Comparison of ENCODE assay signal across 8 cellular contexts in genomic region chr1:114756949-114757454, GRCh38. TPM values are rescaled to one million over a fixed set of nuclear protein-coding genes. Genes with fewer than 3 reads are reported as not detected.
DNase-seq lines count a peak whose midpoint lies in the region; ATAC-seq and TF ChIP-seq lines count a peak whose summit lies in the region.

No MANE protein-coding gene starts in this region.

- intact Hi-C loops in CD4-positive, alpha-beta memory T cell (cut with micrococcal nuclease) = loop anchor here (1.0 to 10.0 kb wide), 6 partner anchors 23 to 945 kb away; partner anchors contain the start of genes BCAS2, NRAS, RSBN1 and SIKE1
- intact Hi-C loops in esophagus squamous epithelium (cut with DNase I) = no loop called here

- no peak for TF ChIP-seq POLR2A in esophagus squamous epithelium (IDR thresholded peaks at IDR 0.05)

- H3K4me3 Mint-ChIP-seq in CD4-positive, alpha-beta memory T cell = peak overlapping the region; percentile 97 to 100 (median 100)
- H3K4me3 Mint-ChIP-seq in T-helper 17 cell = peak overlapping the region; percentile 99
- H3K4me3 Mint-ChIP-seq in nephron = peak overlapping the region; percentile 98 to 100 (median 99)

- peak overlapping the region; percentile 97 to 99 for H3K4me3 ChIP-seq in CD4-positive, alpha-beta memory T cell (ENCODE audit: low read length in 2 of 2)
- H3K4me3 ChIP-seq in HEK293 (ENCODE audit: low read depth, low read length) (peak overlapping the region; percentile 97), esophagus squamous epithelium (peak overlapping the region; percentile 76 to 97 (median 92))

- peak overlapping the region; percentile 100 for H3K27ac ChIP-seq in CD4-positive, alpha-beta memory T cell (ENCODE audit: low read depth, low read length)
- H3K27ac ChIP-seq in HEK293 (ENCODE audit: extremely low read depth, low read depth, low read length) (peak overlapping the region; percentile 85; the same call in 1 of the 2 replicates), esophagus squamous epithelium (peak overlapping the region; percentile 98 to 100 (median 99))

- CTCF ChIA-PET in CD4-positive, alpha-beta memory T cell (lab: Charles Lee; ENCODE audit: partially characterized antibody) = interaction anchor here (0.9 to 1.5 kb wide), 2 partner anchors 22 to 86 kb away, joined by 3 read pairs; no protein-coding TSS in a partner anchor
- CTCF ChIA-PET in HEK293 (lab: Yijun Ruan, JAX) = interaction anchor here (0.6 to 1.1 kb wide), 2 partner anchors 21 to 613 kb away, joined by 3 to 4 read pairs; no protein-coding TSS in a partner anchor

- 0 to 2% methylated on average over 16 to 17 of the region's 17 CpGs for WGBS in esophagus squamous epithelium, 2 donors

- TF ChIP-seq CTCF in HEK293 (tag by site-specific recombination; IDR thresholded peaks at IDR 0.05) (no peak), esophagus squamous epithelium (IDR thresholded peaks at IDR 0.05) (no peak), nephron (IDR thresholded peaks at IDR 0.05; ENCODE audit: unreplicated experiment in 3 of 3) (no peak)

- peaks cover 50 to 68% (median 56%) of the 10 kb centered on the region in 4 donors for H3K4me1 Mint-ChIP-seq in CD4-positive, alpha-beta memory T cell
- H3K4me1 Mint-ChIP-seq in T-helper 17 cell (peaks cover 47% of the 10 kb centered on the region), nephron (peaks cover 50% of the 10 kb centered on the region)

- H3K27me3 Mint-ChIP-seq in CD4-positive, alpha-beta memory T cell = no peaks in the 10 kb centered on the region
- H3K27me3 Mint-ChIP-seq in T-helper 17 cell = no peaks in the 10 kb centered on the region
- H3K27me3 Mint-ChIP-seq in nephron (ENCODE audit: low read depth) = no peaks in the 10 kb centered on the region

- peak overlapping the region; percentile 100 for H3K27ac Mint-ChIP-seq in CD4-positive, alpha-beta memory T cell
- H3K27ac Mint-ChIP-seq in T-helper 17 cell (peak overlapping the region; percentile 99), nephron (peak overlapping the region; percentile 99 to 100 (median 100))

- no peak for ATAC-seq in T-helper 17 cell

- H3K9me3 ChIP-seq in CD4-positive, alpha-beta memory T cell (ENCODE audit: control insufficient read depth in 1 of 2, low read length in 2 of 2) = no peaks in the 10 kb centered on the region
- H3K9me3 ChIP-seq in HEK293 (ENCODE audit: control insufficient read depth, insufficient read depth, low read depth, low read length) = no peaks in the 10 kb centered on the region
- H3K9me3 ChIP-seq in T-helper 17 cell (ENCODE audit: control insufficient read depth, low read length, poor library complexity, severe bottlenecking) = no peaks in the 10 kb centered on the region
- no peaks in the 10 kb centered on the region for H3K9me3 ChIP-seq in esophagus squamous epithelium

- H3K36me3 Mint-ChIP-seq in CD4-positive, alpha-beta memory T cell = peaks cover 0 to 30% of the 10 kb centered on the region in 2 donors
- H3K36me3 Mint-ChIP-seq in T-helper 17 cell (ENCODE audit: low read depth) = peaks cover 10% of the 10 kb centered on the region
- H3K36me3 Mint-ChIP-seq in nephron (ENCODE audit: low read depth) = peaks cover 4% of the 10 kb centered on the region

- no peaks in the 10 kb centered on the region for H3K36me3 ChIP-seq in CD4-positive, alpha-beta memory T cell (ENCODE audit: insufficient read depth, low read length)
- H3K36me3 ChIP-seq in HEK293 (ENCODE audit: control insufficient read depth in 2 of 2, insufficient read depth in 1 of 2, low read length in 2 of 2) (peaks cover 0 to 10% of the 10 kb centered on the region in 2 experiments; a peak in 1 of 3 replicates), esophagus squamous epithelium (no peaks in the 10 kb centered on the region)

- POLR2A ChIA-PET in CD4-positive, alpha-beta memory T cell (lab: Charles Lee; ENCODE audit: partially characterized antibody) = interaction anchor here (0.6 to 3.9 kb wide), 15 partner anchors 8 to 945 kb away, joined by 3 to 45 read pairs (median 5); partner anchors contain the start of genes BCAS2, DENND2C, NRAS and RSBN1
- POLR2A ChIA-PET in HEK293 (lab: Yijun Ruan, JAX) = interaction anchor here (0.5 to 1.4 kb wide), 2 partner anchors 19 to 23 kb away, joined by 3 to 4 read pairs; partner anchors contain the start of gene SIKE1

- H3K27me3 ChIP-seq in CD4-positive, alpha-beta memory T cell (ENCODE audit: insufficient read depth, low read length) = no peaks in the 10 kb centered on the region
- no peaks in the 10 kb centered on the region for H3K27me3 ChIP-seq in esophagus squamous epithelium

- DNase-seq in CD4-positive, alpha-beta memory T cell = peak in 1 of 5 donors; percentile 49
- DNase-seq in T-helper 17 cell (no peak), esophagus squamous epithelium (lab: John Stamatoyannopoulos, UW) (no peak), NCI-H1436 treated with DMSO at 0.1 percent for 48 hours (lab: John Stamatoyannopoulos, UW) (no peak), SK-N-DZ (ENCODE audit: low spot score) (no peak), NCI-H2029 (lab: John Stamatoyannopoulos, UW) (no peak)

- peaks cover 59% of the 10 kb centered on the region for H3K4me1 ChIP-seq in CD4-positive, alpha-beta memory T cell (ENCODE audit: insufficient read depth, low read length)
- H3K4me1 ChIP-seq in HEK293 (ENCODE audit: control insufficient read depth, insufficient read depth, low read length) (peaks cover under 1% of the 10 kb centered on the region; the same call in 1 of the 2 replicates), esophagus squamous epithelium (peaks cover 15 to 57% (median 37%) of the 10 kb centered on the region in 3 donors)

- peaks cover 0 to 2% (median 0%) of the 10 kb centered on the region in 8 donors for H3K9me3 Mint-ChIP-seq in CD4-positive, alpha-beta memory T cell
- H3K9me3 Mint-ChIP-seq in nephron = no peaks in the 10 kb centered on the region

TF ChIP-seq in HEK293, 187 proteins besides CTCF, POLR2A, EP300 and RAD21 (continues in another document):
- TF ChIP-seq ZNF416 (tag by site-specific recombination; IDR thresholded peaks at IDR 0.05) (no peak), KLF1 (tag by site-specific recombination; IDR thresholded peaks at IDR 0.05) (0 out of 2 replicates have a peak, but pooled peaks have one; percentile 22), ZNF692 (tag by site-specific recombination; IDR thresholded peaks at IDR 0.05) (no peak), KLF10 (tag by site-specific recombination; IDR thresholded peaks at IDR 0.05) (no peak), ZNF174 (tag by site-specific recombination; IDR thresholded peaks at IDR 0.05) (no peak), OSR2 (tag by site-specific recombination; IDR thresholded peaks at IDR 0.05) (no peak), ZNF175 (tag by site-specific recombination; IDR thresholded peaks at IDR 0.05) (no peak), ZBTB26 (tag by site-specific recombination; optimal IDR thresholded peaks at IDR 0.05) (no peak), ZNF530 (tag by site-specific recombination; IDR thresholded peaks at IDR 0.05; ENCODE audit: low read depth) (no peak), ZNF670 (tag by site-specific recombination; IDR thresholded peaks at IDR 0.05; ENCODE audit: low read depth) (no peak), ZBTB48 (tag by site-specific recombination; IDR thresholded peaks at IDR 0.05) (peak; percentile 85; the same call in 1 of the 2 replicates)

RNA-seq across cellular contexts. Expression of gene CSDE1, which starts 0.8 kb away (rescaled TPM):
- total RNA-seq in CD4-positive, alpha-beta memory T cell = 100 to 1,000 TPM; 530 to 559 TPM
- 100 to 1,000 TPM; 391 to 444 TPM for polyA plus RNA-seq in CD4-positive, alpha-beta memory T cell
- total RNA-seq in T-helper 17 cell (100 to 1,000 TPM; 627 to 703 TPM), esophagus squamous epithelium (100 to 1,000 TPM; 311 to 845 (median 638) TPM)
- polyA plus RNA-seq in SK-N-DZ (2014; cell fraction: cytosol; rRNA removed) = 289 and 378 TPM in 2 replicates
- polyA plus RNA-seq in SK-N-DZ (2014; cell fraction: nucleus; rRNA removed) = 279 and 290 TPM in 2 replicates

RNA-seq across cellular contexts. Expression of gene SIKE1, which starts 23.5 kb away (rescaled TPM):
- 10 to 100 TPM; 66.6 to 67.1 TPM for total RNA-seq in CD4-positive, alpha-beta memory T cell
- 10 to 100 TPM; 35.4 to 36.8 TPM for polyA plus RNA-seq in CD4-positive, alpha-beta memory T cell
- total RNA-seq in T-helper 17 cell (10 to 100 TPM; 41.5 to 50.9 TPM), esophagus squamous epithelium (10 to 100 TPM; 18.3 to 50.0 (median 42.1) TPM)
- 51.2 and 56.9 TPM in 2 replicates for polyA plus RNA-seq in SK-N-DZ (2014; cell fraction: cytosol; rRNA removed)
- 25.7 and 41.7 TPM in 2 replicates for polyA plus RNA-seq in SK-N-DZ (2014; cell fraction: nucleus; rRNA removed)

RNA-seq across cellular contexts. Expression of gene NRAS, which starts 40.4 kb away (rescaled TPM):
- total RNA-seq in CD4-positive, alpha-beta memory T cell = 10 to 100 TPM; 22.0 to 22.3 TPM
- polyA plus RNA-seq in CD4-positive, alpha-beta memory T cell = 10 to 100 TPM; 18.0 to 29.3 TPM
- 10 to 100 TPM; 24.3 to 32.5 TPM for total RNA-seq in T-helper 17 cell
- total RNA-seq in esophagus squamous epithelium = 10 to 100 TPM; 18.4 to 38.0 (median 30.1) TPM
- 52.1 and 55.4 TPM in 2 replicates for polyA plus RNA-seq in SK-N-DZ (2014; cell fraction: cytosol; rRNA removed)
- polyA plus RNA-seq in SK-N-DZ (2014; cell fraction: nucleus; rRNA removed) = 17.7 and 18.0 TPM in 2 replicates
